Comparison of ENCODE assay signal across 7 cellular contexts in genomic region chr17:46566284-46566683, GRCh38. TPM values are rescaled to one million over a fixed set of nuclear protein-coding genes. Genes with fewer than 3 reads are reported as not detected.
DNase-seq lines count a peak whose midpoint lies in the region; ATAC-seq and TF ChIP-seq lines count a peak whose summit lies in the region.
"Not testable (repeated sequence)": the region's sequence is repeated elsewhere in the genome, so short reads cannot be mapped to it uniquely, and the experiment has no call there.

No MANE protein-coding gene starts in this region.

- not testable (repeated sequence) for TF ChIP-seq CTCF in natural killer cell (IDR thresholded peaks at IDR 0.05)

- intact Hi-C loops in natural killer cell (cut with micrococcal nuclease): not testable (repeated sequence)

- H3K9me3 Mint-ChIP-seq in activated naive CD8-positive, alpha-beta T cell treated with anti-CD3 and anti-CD28 coated beads, Interleukin-2, amount 50 U/mL, for 24 hours; natural killer cell; stimulated activated naive CD8-positive, alpha-beta T cell treated with anti-CD3 and anti-CD28 coated beads, Interleukin-15, amount 100 ng/mL, for 72 hours: not testable (repeated sequence)

- H3K4me1 Mint-ChIP-seq in activated naive CD8-positive, alpha-beta T cell treated with anti-CD3 and anti-CD28 coated beads, Interleukin-2, amount 50 U/mL, for 24 hours; natural killer cell; stimulated activated naive CD8-positive, alpha-beta T cell treated with anti-CD3 and anti-CD28 coated beads, Interleukin-15, amount 100 ng/mL, for 72 hours: not testable (repeated sequence)

- not testable (repeated sequence) for H3K27me3 Mint-ChIP-seq in activated naive CD8-positive, alpha-beta T cell treated with anti-CD3 and anti-CD28 coated beads, Interleukin-2, amount 50 U/mL, for 24 hours; natural killer cell (ENCODE audit: low read depth in 2 of 2); stimulated activated naive CD8-positive, alpha-beta T cell treated with anti-CD3 and anti-CD28 coated beads, Interleukin-15, amount 100 ng/mL, for 72 hours

- ATAC-seq in GM18867 (IDR thresholded peaks at IDR 0.05; ENCODE audit: unreplicated experiment): peak; percentile 44
- peak; percentile 53 for ATAC-seq in HG03571 (IDR thresholded peaks at IDR 0.05; ENCODE audit: unreplicated experiment)
- ATAC-seq in activated CD4-positive, CD25-positive, alpha-beta regulatory T cell treated with anti-CD3 and anti-CD28 coated beads, Interleukin-2, amount 50 U/mL, for 24 hours: peak; percentile 33 to 58
- peak; percentile 46 for ATAC-seq in activated naive CD8-positive, alpha-beta T cell treated with anti-CD3 and anti-CD28 coated beads, Interleukin-2, amount 50 U/mL, for 24 hours
- peak; percentile 25 for ATAC-seq in left lobe of liver
- ATAC-seq in natural killer cell: peak; percentile 34 to 56 (median 52)
- ATAC-seq in stimulated activated naive CD8-positive, alpha-beta T cell treated with anti-CD3 and anti-CD28 coated beads, Interleukin-15, amount 100 ng/mL, for 72 hours: peak; percentile 95

- DNase-seq in activated naive CD8-positive, alpha-beta T cell treated with anti-CD3 and anti-CD28 coated beads, Interleukin-2, amount 50 U/mL, for 24 hours; left lobe of liver (ENCODE audit: low spot score); natural killer cell; stimulated activated naive CD8-positive, alpha-beta T cell treated with anti-CD3 and anti-CD28 coated beads, Interleukin-15, amount 100 ng/mL, for 72 hours: not testable (repeated sequence)

- not testable (repeated sequence) for H3K27ac Mint-ChIP-seq in activated naive CD8-positive, alpha-beta T cell treated with anti-CD3 and anti-CD28 coated beads, Interleukin-2, amount 50 U/mL, for 24 hours; natural killer cell; stimulated activated naive CD8-positive, alpha-beta T cell treated with anti-CD3 and anti-CD28 coated beads, Interleukin-15, amount 100 ng/mL, for 72 hours

- not testable (repeated sequence) for H3K4me3 Mint-ChIP-seq in activated naive CD8-positive, alpha-beta T cell treated with anti-CD3 and anti-CD28 coated beads, Interleukin-2, amount 50 U/mL, for 24 hours; natural killer cell; stimulated activated naive CD8-positive, alpha-beta T cell treated with anti-CD3 and anti-CD28 coated beads, Interleukin-15, amount 100 ng/mL, for 72 hours

- H3K36me3 Mint-ChIP-seq in activated naive CD8-positive, alpha-beta T cell treated with anti-CD3 and anti-CD28 coated beads, Interleukin-2, amount 50 U/mL, for 24 hours (ENCODE audit: low read depth); natural killer cell: not testable (repeated sequence)

RNA-seq across cellular contexts. Expression of gene ARL17A, which starts 13.2 kb away (rescaled TPM):
- total RNA-seq in left lobe of liver (9.6 TPM), natural killer cell (10 to 100 TPM; 21.9 to 32.6 (median 23.4) TPM)

RNA-seq across cellular contexts. Expression of gene NSF, which starts 24.2 kb away (rescaled TPM):
- total RNA-seq in left lobe of liver (23.1 TPM), natural killer cell (10 to 100 TPM; 32.2 to 45.1 (median 39.9) TPM)

RNA-seq across cellular contexts. Expression of gene LRRC37A2, which starts 54.0 kb away (rescaled TPM):
- 5.1 TPM for total RNA-seq in left lobe of liver
- 10 to 100 TPM in 1 of 3 donors, 1 to 10 TPM in 2; 8.8 to 21.9 (median 9.9) TPM for total RNA-seq in natural killer cell

Comparison
In these comparisons a context has a peak if more than half of its experiments do, and no peak if none do; other contexts are left out.
1. ATAC-seq: peak in every context shown above with its lines; median percentile 95 in stimulated activated naive CD8-positive, alpha-beta T cell treated with anti-CD3 and anti-CD28 coated beads, Interleukin-15, amount 100 ng/mL, for 72 hours; 53 in HG03571; 52 in natural killer cell; 46 in activated naive CD8-positive, alpha-beta T cell treated with anti-CD3 and anti-CD28 coated beads, Interleukin-2, amount 50 U/mL, for 24 hours; 46 in activated CD4-positive, CD25-positive, alpha-beta regulatory T cell treated with anti-CD3 and anti-CD28 coated beads, Interleukin-2, amount 50 U/mL, for 24 hours; 44 in GM18867; 25 in left lobe of liver.